Comparison of ENCODE assay signal across 28 cellular contexts in the genomic region with DNA sequence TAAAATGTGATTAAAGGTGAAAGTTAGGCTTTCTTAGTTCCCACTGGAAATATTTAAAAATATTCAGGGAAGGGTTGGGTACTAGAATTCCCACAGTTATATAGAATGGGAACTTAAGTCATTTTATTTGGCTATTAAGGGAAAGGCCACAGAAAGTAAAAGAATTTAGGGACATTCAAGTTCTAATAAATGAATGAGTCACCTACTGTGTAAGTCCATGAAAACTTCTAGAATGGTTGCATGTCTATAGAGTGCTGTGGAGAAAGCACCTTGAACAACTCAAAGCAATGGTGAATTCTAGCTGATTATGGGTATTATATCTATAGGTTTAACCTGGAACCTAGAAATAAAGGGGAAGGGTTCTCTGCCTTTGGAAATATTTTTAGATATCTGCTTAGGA. TPM values are rescaled to one million over a fixed set of nuclear protein-coding genes. Genes with fewer than 3 reads are reported as not detected.
"Had no signal": no experiment of that assay in that cellular context is flagged by ENCODE, and none has a peak within 500 bp of the region (broad histone marks: within the 10 kb centered on the region; RNA-seq: fewer than 3 reads in every experiment).

No MANE protein-coding gene starts in this region.

- FAIRE-seq: urothelium cell line had no signal

- H3K27ac ChIP-seq: stomach, suprapubic skin, testis, thoracic aorta, thyroid gland, tibial artery, tibial nerve, transverse colon, upper lobe of left lung, upper lobe of right lung, uterus, vagina had no signal

- ATAC-seq: stimulated activated effector memory CD8-positive, alpha-beta T cell treated with anti-CD3 and anti-CD28 coated beads, Interleukin-12 subunit alpha, Interleukin-12 subunit beta, amount 100 ng/mL, for 72 hours; stimulated activated memory B cell treated with anti-CD40 and anti-IgM and Interleukin-4, amounts not matched to agents 10 μg/mL and 1 μg/mL and 100 μg/mL, for 72 hours; stimulated activated naive B cell treated with anti-CD40 and anti-IgM and Interleukin-4, amounts not matched to agents 10 μg/mL and 1 μg/mL and 100 μg/mL, for 72 hours; stimulated activated naive CD8-positive, alpha-beta T cell treated with anti-CD3 and anti-CD28 coated beads, Interleukin-15, amount 100 ng/mL, for 72 hours; stimulated activated naive CD8-positive, alpha-beta T cell treated with anti-CD3 and anti-CD28 coated beads, Interleukin-15, Interleukin-2, amounts not matched to agents 100 U/mL and 50 U/mL, for 24 hours; upper lobe of right lung had no signal

- DNase-seq: stimulated activated CD4-positive, alpha-beta T cell treated with anti-CD3 and anti-CD28 coated beads, Interleukin-2, amount 100 ng/mL, for 48 hours; stimulated activated CD4-positive, alpha-beta T cell treated with anti-CD3 and anti-CD28 coated beads, Interleukin-4, amount 100 ng/mL, for 1 hour; stimulated activated CD4-positive, alpha-beta T cell treated with anti-CD3 and anti-CD28 coated beads, Interleukin-4, amount 100 ng/mL, for 24 hours; stimulated activated CD4-positive, alpha-beta T cell treated with anti-CD3 and anti-CD28 coated beads, Interleukin-4, amount 100 ng/mL, for 4 hours; stimulated activated CD8-positive, alpha-beta memory T cell treated with anti-CD3 and anti-CD28 coated beads, Interleukin-4, amount 100 ng/mL, for 48 hours; stimulated activated naive B cell treated with anti-CD40 and anti-IgM and Interleukin-4, amounts not matched to agents 10 μg/mL and 1 μg/mL and 100 μg/mL, for 72 hours; stimulated activated naive CD4-positive, alpha-beta T cell; stimulated activated naive CD4-positive, alpha-beta T cell treated with Interleukin-2 at 50 U/mL for 16 hours; stimulated activated naive CD8-positive, alpha-beta T cell treated with anti-CD3 and anti-CD28 coated beads, Interleukin-15, amount 100 ng/mL, for 72 hours; stimulated activated naive CD8-positive, alpha-beta T cell treated with anti-CD3 and anti-CD28 coated beads, Interleukin-15, Interleukin-2, amounts not matched to agents 100 U/mL and 50 U/mL, for 24 hours; stomach; substantia nigra; testis; thyroid gland; tibial artery; transverse colon; trophoblast cell; upper lobe of left lung; upper lobe of right lung; uterus had no signal

- H3K27me3 ChIP-seq: stomach, testis, thyroid gland, tibial artery, tibial nerve, transverse colon, upper lobe of left lung, uterus, vagina had no signal

- H3K4me3 ChIP-seq: stomach, suprapubic skin, testis, thoracic aorta, thyroid gland, tibial artery, tibial nerve, transverse colon, upper lobe of left lung, upper lobe of right lung, uterus, vagina had no signal

- H3K4me1 ChIP-seq: stomach, suprapubic skin, testis, thyroid gland, tibial artery, tibial nerve, transverse colon, upper lobe of left lung, upper lobe of right lung, uterus, vagina had no signal

- H3K36me3 ChIP-seq: stomach, suprapubic skin, thoracic aorta, thyroid gland, tibial artery, tibial nerve, transverse colon, upper lobe of left lung, upper lobe of right lung, uterus, vagina had no signal

- H3K9me3 ChIP-seq: stomach, suprapubic skin, testis, thoracic aorta, thyroid gland, tibial artery, tibial nerve, transverse colon, upper lobe of left lung, upper lobe of right lung, uterus, vagina had no signal

RNA-seq across cellular contexts. Expression of a gene that starts 28.1 kb away (rescaled TPM):
- total RNA-seq: suprapubic skin, upper lobe of right lung, ureter, vagina had no signal
